29 cellular contexts compared by ENCODE assay signal in the genomic region with DNA sequence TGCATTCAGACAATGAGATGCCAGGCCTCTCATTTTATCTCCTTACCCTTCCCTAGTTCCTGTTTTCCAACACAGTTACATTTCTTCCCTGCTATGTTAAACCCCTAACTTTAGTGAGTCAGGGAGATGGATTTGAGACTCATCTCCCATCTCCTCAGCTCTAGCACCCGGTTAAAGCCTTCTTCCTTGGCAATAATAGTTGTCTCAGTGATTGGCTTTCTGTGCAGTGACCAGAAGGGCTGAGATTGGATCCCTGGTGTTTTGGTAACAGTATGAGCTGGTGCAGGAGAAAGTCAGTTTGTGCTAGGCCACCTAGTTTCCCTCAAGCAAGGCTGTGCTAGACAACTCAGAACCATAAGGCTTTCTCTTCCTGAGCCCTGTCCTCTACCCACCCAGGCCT.
"Had no signal": no experiment of that assay in that cellular context is flagged by ENCODE, and none has a peak within 500 bp of the region (broad histone marks: within the 10 kb centered on the region; RNA-seq: fewer than 3 reads in every experiment).

No MANE protein-coding gene starts in this region.

- H3K27me3 ChIP-seq: colonic mucosa, dorsolateral prefrontal cortex, esophagus muscularis mucosa, esophagus squamous epithelium, foreskin keratinocyte, gastrocnemius medialis, gastroesophageal sphincter, heart left ventricle, heart right ventricle had no signal

- FAIRE-seq: colon, endometrium, endothelial cell of umbilical vein, frontal cortex had no signal

- ATAC-seq: effector memory CD8-positive, alpha-beta T cell; esophagus mucosa; foreskin keratinocyte; gastrocnemius medialis; gastroesophageal sphincter; heart left ventricle; heart right ventricle had no signal

- H3K4me3 ChIP-seq: colonic mucosa, coronary artery, dorsolateral prefrontal cortex, esophagus muscularis mucosa, esophagus squamous epithelium, gastrocnemius medialis, gastroesophageal sphincter, heart left ventricle, heart right ventricle had no signal

- DNase-seq: colonic mucosa; cortex of kidney; dermis blood vessel endothelial cell; dorsolateral prefrontal cortex; effector CD4-positive, alpha-beta T cell; effector CD8-positive, alpha-beta T cell; effector memory CD4-positive, alpha-beta T cell; effector memory CD8-positive, alpha-beta T cell; endodermal cell; erythroblast; esophagus squamous epithelium; foreskin fibroblast; foreskin keratinocyte; foreskin melanocyte; gastrocnemius medialis; glutamatergic neuron; head of caudate nucleus; heart left ventricle; heart right ventricle had no signal

- H3K4me1 ChIP-seq: colonic mucosa, esophagus muscularis mucosa, esophagus squamous epithelium, foreskin keratinocyte, gastrocnemius medialis, gastroesophageal sphincter, heart left ventricle, heart right ventricle had no signal

- H3K36me3 ChIP-seq: colonic mucosa, esophagus muscularis mucosa, esophagus squamous epithelium, gastrocnemius medialis, gastroesophageal sphincter, heart left ventricle, heart right ventricle had no signal

- H3K9me3 ChIP-seq: colonic mucosa, esophagus muscularis mucosa, gastrocnemius medialis, gastroesophageal sphincter, heart left ventricle, heart right ventricle had no signal

- H3K27ac Mint-ChIP-seq: dendritic cell treated with granulocyte-macrophage colony-stimulating factor and Interleukin-4, amounts not matched to agents 40 ng/mL and 50 ng/mL, for 4 days; effector memory CD8-positive, alpha-beta T cell; endodermal cell had no signal

- H3K4me3 Mint-ChIP-seq: dendritic cell treated with granulocyte-macrophage colony-stimulating factor and Interleukin-4, amounts not matched to agents 40 ng/mL and 50 ng/mL, for 4 days; effector memory CD8-positive, alpha-beta T cell; endodermal cell had no signal

- H3K27me3 Mint-ChIP-seq: dendritic cell treated with granulocyte-macrophage colony-stimulating factor and Interleukin-4, amounts not matched to agents 40 ng/mL and 50 ng/mL, for 4 days; effector memory CD8-positive, alpha-beta T cell had no signal

- H3K9me3 Mint-ChIP-seq: dendritic cell treated with granulocyte-macrophage colony-stimulating factor and Interleukin-4, amounts not matched to agents 40 ng/mL and 50 ng/mL, for 4 days had no signal

- H3K27ac ChIP-seq: colonic mucosa, coronary artery, dorsolateral prefrontal cortex, epithelial cell of prostate, esophagus muscularis mucosa, esophagus squamous epithelium, foreskin keratinocyte, gastrocnemius medialis, gastroesophageal sphincter, heart left ventricle, heart right ventricle had no signal
